1 cellular context compared by ENCODE assay signal in genomic region chr2:219509780-219510511, GRCh38.
TF ChIP-seq lines count a peak whose summit lies in the region.

No MANE protein-coding gene starts in this region.

TF ChIP-seq in K562, 482 proteins besides CTCF, POLR2A, EP300 and RAD21 (continued from another document and continues in another):
- TF ChIP-seq ZNF592 (IDR thresholded peaks at IDR 0.05), result no peak; the same call in 1 of the 2 replicates
- no peak for TF ChIP-seq ZFP36 (IDR thresholded peaks at IDR 0.05; ENCODE audit: low read depth, low read length, partially characterized antibody)
- TF ChIP-seq RNF2 (IDR thresholded peaks at IDR 0.05), result peak; percentile 95
- 0 out of 2 replicates have a peak, but pooled peaks have one; percentile 82 for TF ChIP-seq RUNX1 (IDR thresholded peaks at IDR 0.05; ENCODE audit: low read depth)
- no peak for TF ChIP-seq DNMT1 (IDR thresholded peaks at IDR 0.05)
- no peak for TF ChIP-seq KDM5B (IDR thresholded peaks at IDR 0.05; ENCODE audit: insufficient replicate concordance, low read depth, low read length)
- no peak for TF ChIP-seq PCBP2 (IDR thresholded peaks at IDR 0.05; ENCODE audit: low read depth, low read length, poor library complexity, severe bottlenecking)
- no peak for TF ChIP-seq CGGBP1 (CRISPR knock-in tag; IDR thresholded peaks at IDR 0.05)
- peak; percentile 78 to 80 for TF ChIP-seq MLLT1 (IDR thresholded peaks at IDR 0.05)
- TF ChIP-seq GABPB2 (CRISPR knock-in tag; conservative IDR thresholded peaks at IDR 0.05), result no peak
- no peak for TF ChIP-seq HDAC8 (tag; IDR thresholded peaks at IDR 0.05)
- TF ChIP-seq SMAD4 (CRISPR knock-in tag; conservative IDR thresholded peaks at IDR 0.05), result peak; percentile 72
- peak; percentile 98 for TF ChIP-seq CBFA2T2 (conservative IDR thresholded peaks at IDR 0.05)
- TF ChIP-seq CAMTA2 (CRISPR knock-in tag; conservative IDR thresholded peaks at IDR 0.05), result no peak
- TF ChIP-seq E2F8 (IDR thresholded peaks at IDR 0.05; ENCODE audit: low read depth, partially characterized antibody), result peak; percentile 72
- TF ChIP-seq FOXK2 (conservative IDR thresholded peaks at IDR 0.05 in 1 of 2, IDR thresholded peaks at IDR 0.05 in 1 of 2; ENCODE audit: low read depth in 2 of 2), result peak; percentile 54 to 61; a peak in 2 of 4 replicates
- TF ChIP-seq TBP (optimal IDR thresholded peaks at IDR 0.05; ENCODE audit: low read depth, low read length), result peak; percentile 26
- TF ChIP-seq ZFX (CRISPR knock-in tag; IDR thresholded peaks at IDR 0.05), result no peak
- TF ChIP-seq ELK3 (CRISPR knock-in tag; IDR thresholded peaks at IDR 0.05), result no peak
- no peak for TF ChIP-seq PTTG1 (tag; IDR thresholded peaks at IDR 0.05; ENCODE audit: low read depth)
- TF ChIP-seq SNRNP70 (optimal IDR thresholded peaks at IDR 0.05; ENCODE audit: low read depth, low read length), result no peak
- no peak for TF ChIP-seq FOXA3 (CRISPR knock-in tag; conservative IDR thresholded peaks at IDR 0.05 in 1 of 2, IDR thresholded peaks at IDR 0.05 in 1 of 2)
- TF ChIP-seq TCF7 (IDR thresholded peaks at IDR 0.05; ENCODE audit: borderline replicate concordance), result peak; percentile 51; the same call in 1 of the 2 replicates
- no peak for TF ChIP-seq HCFC1 (IDR thresholded peaks at IDR 0.05; ENCODE audit: low read depth, low read length)
- TF ChIP-seq NUFIP1 (IDR thresholded peaks at IDR 0.05; ENCODE audit: partially characterized antibody), result no peak
- TF ChIP-seq NCOA4 (IDR thresholded peaks at IDR 0.05; ENCODE audit: partially characterized antibody), result no peak
- TF ChIP-seq BRF1 (IDR thresholded peaks at IDR 0.05; ENCODE audit: borderline replicate concordance, extremely low read depth, insufficient read length), result no peak
- no peak for TF ChIP-seq PREB (CRISPR knock-in tag; IDR thresholded peaks at IDR 0.05)
- TF ChIP-seq HNRNPLL (IDR thresholded peaks at IDR 0.05; ENCODE audit: low read depth, low read length, poor library complexity, severe bottlenecking), result no peak
- no peak for TF ChIP-seq KLF6 (CRISPR knock-in tag; IDR thresholded peaks at IDR 0.05; ENCODE audit: borderline replicate concordance)
- peak; percentile 88 for TF ChIP-seq LCOR (CRISPR knock-in tag; IDR thresholded peaks at IDR 0.05)
- no peak for TF ChIP-seq ZHX1 (conservative IDR thresholded peaks at IDR 0.05; ENCODE audit: low read length)
- TF ChIP-seq ELF1 (tag; IDR thresholded peaks at IDR 0.05), result no peak
- TF ChIP-seq WHSC1 (IDR thresholded peaks at IDR 0.05; ENCODE audit: low read length), result no peak
- TF ChIP-seq HDGF (IDR thresholded peaks at IDR 0.05), result no peak
- no peak; the same call in 1 of the 2 replicates for TF ChIP-seq TRIM28 (IDR thresholded peaks at IDR 0.05)
- peak in 1 of 3 experiments; percentile 58; a peak in 1 of 6 replicates for TF ChIP-seq ZBTB11 (CRISPR knock-in tag; IDR thresholded peaks at IDR 0.05)
- no peak for TF ChIP-seq RBM14 (IDR thresholded peaks at IDR 0.05; ENCODE audit: borderline replicate concordance, insufficient read depth, low read depth, low read length)
